1 cellular context compared by ENCODE assay signal in genomic region chr19:450912-451481, GRCh38.
TF ChIP-seq lines count a peak whose summit lies in the region.

No MANE protein-coding gene starts in this region.

TF ChIP-seq in H1, 55 proteins besides CTCF, POLR2A, EP300 and RAD21:
- TF ChIP-seq FOSL1 (IDR thresholded peaks at IDR 0.05; ENCODE audit: insufficient read depth, low read depth, low read length) (peak; percentile 51; the same call in 1 of the 2 replicates), EGR1 (IDR thresholded peaks at IDR 0.05; ENCODE audit: borderline replicate concordance, low read depth, low read length) (peak; percentile 97; the same call in 1 of the 2 replicates)
